Comparison of ENCODE assay signal across 8 cellular contexts in genomic region chr17:7834554-7834890, GRCh38. TPM values are rescaled to one million over a fixed set of nuclear protein-coding genes. Genes with fewer than 3 reads are reported as not detected.
DNase-seq lines count a peak whose midpoint lies in the region; ATAC-seq and TF ChIP-seq lines count a peak whose summit lies in the region.

No MANE protein-coding gene starts in this region.

- no peaks in the 10 kb centered on the region for H3K36me3 ChIP-seq in CD4-positive, CD25-positive, alpha-beta regulatory T cell (ENCODE audit: control insufficient read depth, insufficient read depth, low read length)
- H3K36me3 ChIP-seq in neural cell (ENCODE audit: insufficient read depth, low read length), result no peaks in the 10 kb centered on the region

- H3K4me1 Mint-ChIP-seq in CD4-positive, CD25-positive, alpha-beta regulatory T cell, result peaks cover 5 to 42% (median 29%) of the 10 kb centered on the region in 4 donors

- ATAC-seq in CD4-positive, CD25-positive, alpha-beta regulatory T cell (ENCODE audit: low read depth in 2 of 2), result peak in 1 of 2 donors; percentile 2
- ATAC-seq in GM21723 (IDR thresholded peaks at IDR 0.05; ENCODE audit: unreplicated experiment), result no peak

- no peaks in the 10 kb centered on the region for H3K27me3 ChIP-seq in CD4-positive, CD25-positive, alpha-beta regulatory T cell (ENCODE audit: control insufficient read depth, insufficient read depth, low read length)
- H3K27me3 ChIP-seq in neural cell (ENCODE audit: insufficient read depth, low read depth, low read length), result no peaks in the 10 kb centered on the region

- H3K9me3 ChIP-seq in CD4-positive, CD25-positive, alpha-beta regulatory T cell (ENCODE audit: control insufficient read depth in 2 of 2, low read length in 2 of 2), result no peaks in the 10 kb centered on the region
- no peaks in the 10 kb centered on the region for H3K9me3 ChIP-seq in neural cell (ENCODE audit: low read length)

- H3K27ac ChIP-seq in CD4-positive, CD25-positive, alpha-beta regulatory T cell (ENCODE audit: insufficient read depth, low read length, poor library complexity, severe bottlenecking), result peak overlapping the region; percentile 100
- H3K27ac ChIP-seq in neural cell (ENCODE audit: low read length), result peak overlapping the region; percentile 98

- H3K4me3 ChIP-seq in CD4-positive, CD25-positive, alpha-beta regulatory T cell (ENCODE audit: low read depth, low read length), result peak overlapping the region; percentile 86
- peak overlapping the region; percentile 69 for H3K4me3 ChIP-seq in Jurkat, Clone E6-1 (ENCODE audit: low read length)
- peak overlapping the region; percentile 82 for H3K4me3 ChIP-seq in neural cell (ENCODE audit: low read length)

- H2AFZ ChIP-seq in neural cell (ENCODE audit: low read depth, low read length), result peak overlapping the region; percentile 27

- peaks cover 19% of the 10 kb centered on the region for H3K27me3 Mint-ChIP-seq in CD4-positive, CD25-positive, alpha-beta regulatory T cell

- DNase-seq in CD4-positive, CD25-positive, alpha-beta regulatory T cell, result peak in 1 of 3 donors; percentile 73
- DNase-seq in Jurkat, Clone E6-1 (ENCODE audit: low read depth, low spot score), result no peak
- peak; percentile 50 for DNase-seq in activated CD8-positive, alpha-beta memory T cell treated with anti-CD3 and anti-CD28 coated beads, Interleukin-2, amount 50 U/mL, for 4 hours
- DNase-seq in fibroblast of gingiva (ENCODE audit: low read depth) (peak; percentile 53), NCI-H2029 treated with DMSO at 0.1 percent for 48 hours (lab: John Stamatoyannopoulos, UW) (no peak), DMS79 treated with DMSO at 0.1 percent for 48 hours (lab: John Stamatoyannopoulos, UW) (no peak)

- TF ChIP-seq EP300 in neural cell (conservative IDR thresholded peaks at IDR 0.05; ENCODE audit: poor library complexity, severe bottlenecking), result no peak

- TF ChIP-seq RAD21 in neural cell (conservative IDR thresholded peaks at IDR 0.05), result no peak

- no peak for TF ChIP-seq CTCF in neural cell (IDR thresholded peaks at IDR 0.05; ENCODE audit: poor library complexity, severe bottlenecking)

- no peaks in the 10 kb centered on the region for H3K9me2 ChIP-seq in neural cell (ENCODE audit: insufficient read depth, low read length)

- no peaks in the 10 kb centered on the region for H3K36me3 Mint-ChIP-seq in CD4-positive, CD25-positive, alpha-beta regulatory T cell

- H4K20me1 ChIP-seq in neural cell (ENCODE audit: insufficient read depth), result peaks cover 5% of the 10 kb centered on the region

- H3K9me3 Mint-ChIP-seq in CD4-positive, CD25-positive, alpha-beta regulatory T cell, result peaks cover 0 to 1% (median 0%) of the 10 kb centered on the region in 7 donors

- peaks cover 52% of the 10 kb centered on the region for H3K4me1 ChIP-seq in CD4-positive, CD25-positive, alpha-beta regulatory T cell (ENCODE audit: control insufficient read depth, insufficient read depth, low read length, poor library complexity, severe bottlenecking)

- H3K4me3 Mint-ChIP-seq in CD4-positive, CD25-positive, alpha-beta regulatory T cell, result peak overlapping the region; percentile 94 to 99 (median 96)

- peak overlapping the region; percentile 89 to 100 (median 99) for H3K27ac Mint-ChIP-seq in CD4-positive, CD25-positive, alpha-beta regulatory T cell

- H3F3A ChIP-seq in neural cell (ENCODE audit: insufficient read depth, low read length, poor library complexity, severe bottlenecking), result peaks cover 11% of the 10 kb centered on the region

- H3K79me2 ChIP-seq in neural cell (replicated peaks; ENCODE audit: insufficient read depth, low read length), result peaks cover 22% of the 10 kb centered on the region

- peak overlapping the region; percentile 77 for H3K4me2 ChIP-seq in neural cell (ENCODE audit: low read length)

- H3K9ac ChIP-seq in neural cell (ENCODE audit: low read length), result peak overlapping the region; percentile 95

TF ChIP-seq in neural cell, 6 proteins besides CTCF, POLR2A, EP300 and RAD21:
- TF ChIP-seq MXI1 (conservative IDR thresholded peaks at IDR 0.05; ENCODE audit: poor library complexity, severe bottlenecking), result no peak
- TF ChIP-seq SMC3 (conservative IDR thresholded peaks at IDR 0.05; ENCODE audit: poor library complexity), result no peak
- no peak for TF ChIP-seq REST (IDR thresholded peaks at IDR 0.05; ENCODE audit: borderline replicate concordance)
- TF ChIP-seq POLR2AphosphoS5 (IDR thresholded peaks at IDR 0.05), result no peak
- no peak for TF ChIP-seq EZH2 (IDR thresholded peaks at IDR 0.05; ENCODE audit: borderline replicate concordance, insufficient read depth, low read length, poor library complexity, severe bottlenecking)
- no peak for TF ChIP-seq TAF1 (IDR thresholded peaks at IDR 0.05; ENCODE audit: low read depth)
TF ChIP-seq in neural cell: peak in this region for 0.

RNA-seq across cellular contexts. Expression of gene KDM6B, which starts 0.5 kb away (rescaled TPM):
- total RNA-seq in CD4-positive, CD25-positive, alpha-beta regulatory T cell, result 255 TPM
- under 1 TPM; 0.30 to 0.74 (median 0.42) TPM for polyA plus RNA-seq in CD4-positive, CD25-positive, alpha-beta regulatory T cell
- 18.9 TPM for polyA plus RNA-seq in Jurkat, Clone E6-1 (2012; ENCODE audit: insufficient read depth, insufficient read length)
- polyA plus RNA-seq in neural cell, result 2.5 and 4.4 TPM in 2 replicates
- 20.0 and 20.7 TPM in 2 replicates for polyA minus RNA-seq in neural cell

RNA-seq across cellular contexts. Expression of gene TMEM88, which starts 20.3 kb away (rescaled TPM):
- total RNA-seq in CD4-positive, CD25-positive, alpha-beta regulatory T cell, result 31.5 TPM
- polyA plus RNA-seq in CD4-positive, CD25-positive, alpha-beta regulatory T cell, result not detected
- 1.8 TPM for polyA plus RNA-seq in Jurkat, Clone E6-1 (2012; ENCODE audit: insufficient read depth, insufficient read length)
- 4.2 and 6.7 TPM in 2 replicates for polyA plus RNA-seq in neural cell
- polyA minus RNA-seq in neural cell, result 1.4 and 1.5 TPM in 2 replicates

RNA-seq across cellular contexts. Expression of gene NAA38, which starts 22.8 kb away (rescaled TPM):
- total RNA-seq in CD4-positive, CD25-positive, alpha-beta regulatory T cell, result 23.6 TPM
- polyA plus RNA-seq in CD4-positive, CD25-positive, alpha-beta regulatory T cell, result 100 to 1,000 TPM; 128 to 192 (median 141) TPM
- 224 TPM for polyA plus RNA-seq in Jurkat, Clone E6-1 (2012; ENCODE audit: insufficient read depth, insufficient read length)
- polyA plus RNA-seq in neural cell, result 99.5 and 110 TPM in 2 replicates
- polyA minus RNA-seq in neural cell, result 27.0 and 30.9 TPM in 2 replicates

RNA-seq across cellular contexts. Expression of gene CYB5D1, which starts 23.3 kb away (rescaled TPM):
- total RNA-seq in CD4-positive, CD25-positive, alpha-beta regulatory T cell, result 11.8 TPM
- 1 to 10 TPM; 3.1 to 5.4 (median 4.2) TPM for polyA plus RNA-seq in CD4-positive, CD25-positive, alpha-beta regulatory T cell
- 15.5 TPM for polyA plus RNA-seq in Jurkat, Clone E6-1 (2012; ENCODE audit: insufficient read depth, insufficient read length)
- polyA plus RNA-seq in neural cell, result 21.1 and 30.4 TPM in 2 replicates
- 25.8 and 27.8 TPM in 2 replicates for polyA minus RNA-seq in neural cell

RNA-seq across cellular contexts. Expression of gene CHD3, which starts 54.1 kb away (rescaled TPM):
- total RNA-seq in CD4-positive, CD25-positive, alpha-beta regulatory T cell, result 273 TPM
- 1 to 10 TPM; 5.0 to 9.0 (median 7.2) TPM for polyA plus RNA-seq in CD4-positive, CD25-positive, alpha-beta regulatory T cell
- polyA plus RNA-seq in Jurkat, Clone E6-1 (2012; ENCODE audit: insufficient read depth, insufficient read length), result 180 TPM
- 115 and 159 TPM in 2 replicates for polyA plus RNA-seq in neural cell
- 296 and 321 TPM in 2 replicates for polyA minus RNA-seq in neural cell

Comparison
In these comparisons a context has a peak if more than half of its experiments do, and no peak if none do; other contexts are left out.
1. DNase-seq: peak in activated CD8-positive, alpha-beta memory T cell treated with anti-CD3 and anti-CD28 coated beads, Interleukin-2, amount 50 U/mL, for 4 hours (single experiment) and fibroblast of gingiva (single experiment); none in Jurkat, Clone E6-1 (single experiment), NCI-H2029 treated with DMSO at 0.1 percent for 48 hours (single experiment) and DMS79 treated with DMSO at 0.1 percent for 48 hours (single experiment).
2. Peak in every context shown above with its lines, with median percentiles within 50 percentile points of each other: H3K4me3 ChIP-seq.